In the genomic region with DNA sequence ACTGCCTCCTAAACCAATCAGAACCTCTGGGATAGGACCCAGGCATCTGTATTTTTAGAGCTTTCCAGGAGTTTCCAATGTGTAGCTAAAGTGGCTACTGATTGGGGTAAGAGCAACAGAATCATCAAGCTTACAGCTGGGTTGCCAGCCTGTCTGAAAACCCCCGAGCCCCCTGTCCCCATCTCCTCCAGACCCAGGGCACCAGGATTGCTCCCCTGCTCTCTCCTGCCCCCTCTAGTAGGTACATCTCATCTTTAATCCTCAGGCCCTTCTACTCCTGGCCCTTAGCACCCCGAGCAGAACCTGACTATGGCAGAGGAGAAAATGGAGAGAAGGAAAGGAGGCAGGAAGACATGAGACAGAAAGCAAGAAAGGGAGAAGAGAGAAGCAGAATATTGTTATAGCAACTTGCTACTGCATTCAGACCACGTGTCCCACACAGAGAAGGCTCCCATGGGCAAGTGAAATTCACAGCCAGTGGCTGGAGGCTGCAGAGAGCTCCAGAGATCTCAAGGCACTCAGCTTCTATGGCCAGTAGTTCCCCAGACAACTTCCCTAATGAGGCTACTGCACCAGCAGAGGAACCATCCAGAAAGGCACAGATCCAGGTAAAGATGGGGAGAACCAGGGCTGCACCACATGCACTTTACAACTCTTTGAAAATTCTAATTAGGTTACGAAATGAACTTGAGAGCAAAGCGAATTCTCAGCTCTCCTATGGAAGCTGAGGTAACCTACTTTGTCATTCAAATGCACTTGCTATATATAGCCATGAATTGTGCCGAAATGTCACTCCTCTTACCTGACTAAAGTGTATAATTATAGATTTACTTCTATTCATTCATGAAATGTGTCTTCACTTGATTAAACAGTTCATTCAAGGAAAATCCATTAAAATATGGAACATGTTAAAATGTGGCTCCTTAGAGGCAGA, we compare ENCODE assay signal across 28 cellular contexts.
DNase-seq lines count a peak whose midpoint lies in the region; ATAC-seq, FAIRE-seq and TF ChIP-seq lines count a peak whose summit lies in the region.
"Had no signal": no experiment of that assay in that cellular context is flagged by ENCODE, and none has a peak within 500 bp of the region (broad histone marks: within the 10 kb centered on the region; RNA-seq: fewer than 3 reads in every experiment).

No MANE protein-coding gene starts in this region.

- no peak overlapping the region for H3K27ac Mint-ChIP-seq in GM23338
- H3K27ac Mint-ChIP-seq: activated CD4-positive, alpha-beta memory T cell treated with anti-CD3 and anti-CD28 coated beads for 36 hours; activated naive CD4-positive, alpha-beta T cell treated with anti-CD3 and anti-CD28 coated beads, Interleukin-2, amount 50 U/mL, for 24 hours; activated T-helper 17 cell treated with anti-CD3 and anti-CD28 coated beads, Interleukin-2, amount 50 U/mL, for 72 hours; progenitor cell of endocrine pancreas; stimulated activated memory B cell treated with anti-CD40 and anti-IgM and Interleukin-4, amounts not matched to agents 10 μg/mL and 1 μg/mL and 100 μg/mL, for 72 hours had no signal

- no peak overlapping the region for H3K56ac ChIP-seq in IMR-90 (ENCODE audit: extremely low read depth, insufficient read depth, low read length)

- peaks cover 31% of the 10 kb centered on the region for H3K9me3 Mint-ChIP-seq in GM23338
- H3K9me3 Mint-ChIP-seq: activated CD4-positive, alpha-beta memory T cell treated with anti-CD3 and anti-CD28 coated beads for 36 hours; activated naive CD4-positive, alpha-beta T cell treated with anti-CD3 and anti-CD28 coated beads, Interleukin-2, amount 50 U/mL, for 24 hours; activated T-helper 17 cell treated with anti-CD3 and anti-CD28 coated beads, Interleukin-2, amount 50 U/mL, for 72 hours; stimulated activated memory B cell treated with anti-CD40 and anti-IgM and Interleukin-4, amounts not matched to agents 10 μg/mL and 1 μg/mL and 100 μg/mL, for 72 hours had no signal

- no peak overlapping the region for H3K27ac ChIP-seq in GM23338 (ENCODE audit: low read depth)
- H3K27ac ChIP-seq in IMR-90 (ENCODE audit: insufficient read depth, low read length), result peak overlapping the region; percentile 85
- no peak overlapping the region for H3K27ac ChIP-seq in K562 (ENCODE audit: extremely low read depth, low read depth, low read length)
- H3K27ac ChIP-seq in lung (ENCODE audit: low read depth in 1 of 2, low read length in 1 of 2), result peak overlapping the region in 1 of 2 donors; percentile 17
- H3K27ac ChIP-seq: BLaER1 treated with 17β-estradiol and CSF1 and Interleukin-3, amounts not matched to agents 10 nM and 100 nM; breast epithelium; neutrophil; SJSA1; suprapubic skin had no signal

- peak overlapping the region; percentile 91 for H3K4ac ChIP-seq in IMR-90 (ENCODE audit: low read depth, low read length)

- H3K9ac ChIP-seq in IMR-90 (ENCODE audit: low read depth, low read length) (0 out of 2 replicates have a peak overlapping the region, but pooled peaks have one; percentile 12), K562 (ENCODE audit: insufficient read depth in 1 of 2, low read depth in 2 of 2, low read length in 2 of 2) (no peak overlapping the region)
- H3K9ac ChIP-seq: BLaER1 treated with 17β-estradiol and CSF1 and Interleukin-3, amounts not matched to agents 10 nM and 100 nM had no signal

- no peak for FAIRE-seq in K562 (lab: Jason Lieb, UNC)
- FAIRE-seq: colon, urothelium cell line had no signal

- peak overlapping the region; percentile 47 for H3K4me2 ChIP-seq in GM23338
- no peak overlapping the region for H3K4me2 ChIP-seq in IMR-90 (ENCODE audit: low read depth, low read length)
- no peak overlapping the region for H3K4me2 ChIP-seq in K562 (ENCODE audit: insufficient read depth, low read length)
- H3K4me2 ChIP-seq: BLaER1 treated with 17β-estradiol and CSF1 and Interleukin-3, amounts not matched to agents 10 nM and 100 nM had no signal

- H3K4me1 Mint-ChIP-seq in GM23338, result peaks cover 36% of the 10 kb centered on the region
- H3K4me1 Mint-ChIP-seq: activated naive CD4-positive, alpha-beta T cell treated with anti-CD3 and anti-CD28 coated beads, Interleukin-2, amount 50 U/mL, for 24 hours; activated T-helper 17 cell treated with anti-CD3 and anti-CD28 coated beads, Interleukin-2, amount 50 U/mL, for 72 hours; stimulated activated memory B cell treated with anti-CD40 and anti-IgM and Interleukin-4, amounts not matched to agents 10 μg/mL and 1 μg/mL and 100 μg/mL, for 72 hours had no signal

- DNase-seq in GM23338 (ENCODE audit: low spot score), result peak; percentile 25
- no peak for DNase-seq in IMR-90
- DNase-seq in K562 (ENCODE audit: extremely low read depth in 1 of 4, low spot score in 3 of 4), result no peak
- peak; percentile 10 for DNase-seq in lung (ENCODE audit: low spot score)
- no peak for DNase-seq in NCI-H2029 treated with DMSO at 0.1 percent for 48 hours (lab: John Stamatoyannopoulos, UW)
- DNase-seq in GM10248 (ENCODE audit: extremely low spot score), result no peak
- DNase-seq: activated CD4-positive, alpha-beta memory T cell treated with anti-CD3 and anti-CD28 coated beads for 36 hours; activated CD4-positive, CD25-positive, alpha-beta regulatory T cell; DMS79; effector CD8-positive, alpha-beta T cell; mesenchymal stem cell; NCI-H1092 treated with DMSO at 0.1 percent for 48 hours; NCI-H510A treated with DMSO at 0.1 percent for 48 hours; stimulated activated CD4-positive, alpha-beta T cell treated with anti-CD3 and anti-CD28 coated beads, Interleukin-4, amount 100 ng/mL, for 4 hours; T-helper 1 cell had no signal

- peak overlapping the region; percentile 88; the same call in 1 of the 2 replicates for H2BK20ac ChIP-seq in IMR-90 (ENCODE audit: low read depth, low read length)

- peak overlapping the region; percentile 38; the same call in 1 of the 2 replicates for H2AFZ ChIP-seq in GM23338
- H2AFZ ChIP-seq in IMR-90 (replicated peaks; ENCODE audit: low read length, poor library complexity), result peak overlapping the region; percentile 3
- peak overlapping the region; percentile 48; the same call in 1 of the 2 replicates for H2AFZ ChIP-seq in K562 (ENCODE audit: low read depth, low read length)

- H3K79me2 ChIP-seq in GM23338 (replicated peaks; ENCODE audit: insufficient read depth), result no peaks in the 10 kb centered on the region
- no peaks in the 10 kb centered on the region for H3K79me2 ChIP-seq in K562 (ENCODE audit: control insufficient read depth, insufficient read depth, low read length)

- H3K36me3 ChIP-seq in GM23338 (ENCODE audit: insufficient read depth), result no peaks in the 10 kb centered on the region; the same call in 1 of the 2 replicates
- no peaks in the 10 kb centered on the region for H3K36me3 ChIP-seq in IMR-90 (ENCODE audit: control insufficient read depth, insufficient read depth, low read length)
- H3K36me3 ChIP-seq in K562 (ENCODE audit: control insufficient read depth, insufficient read depth, low read length), result no peaks in the 10 kb centered on the region
- no peaks in the 10 kb centered on the region for H3K36me3 ChIP-seq in lung (ENCODE audit: control insufficient read depth in 2 of 2, insufficient read depth in 2 of 2, low read length in 2 of 2)
- H3K36me3 ChIP-seq: BLaER1 treated with 17β-estradiol and CSF1 and Interleukin-3, amounts not matched to agents 10 nM and 100 nM; breast epithelium; neutrophil; SJSA1; suprapubic skin had no signal

- no peaks in the 10 kb centered on the region for H3K9me3 ChIP-seq in IMR-90 (ENCODE audit: control insufficient read depth, insufficient read depth, low read length)
- no peaks in the 10 kb centered on the region for H3K9me3 ChIP-seq in K562 (replicated peaks; ENCODE audit: control insufficient read depth, insufficient read depth, low read depth, low read length)
- no peaks in the 10 kb centered on the region for H3K9me3 ChIP-seq in lung (ENCODE audit: control insufficient read depth in 2 of 2, insufficient read depth in 1 of 2, low read length in 1 of 2)
- H3K9me3 ChIP-seq: breast epithelium, neutrophil, SJSA1, suprapubic skin had no signal

- 0 out of 4 replicates have a peak, but pooled peaks have one; percentile 6 to 10 for TF ChIP-seq CTCF in GM23338 (conservative IDR thresholded peaks at IDR 0.05; ENCODE audit: low read depth in 2 of 2)
- TF ChIP-seq CTCF in IMR-90 (conservative IDR thresholded peaks at IDR 0.05; ENCODE audit: low read depth, low read length), result no peak
- TF ChIP-seq CTCF in K562 (IDR thresholded peaks at IDR 0.05 in 2 of 3, conservative IDR thresholded peaks at IDR 0.05 in 1 of 3; ENCODE audit: insufficient read depth in 2 of 3, low read depth in 1 of 3, low read length in 3 of 3), result no peak
- TF ChIP-seq CTCF in lung (IDR thresholded peaks at IDR 0.05; ENCODE audit: control extremely low read depth, extremely low read depth), result no peak
- no peak for TF ChIP-seq CTCF in GM10248 (IDR thresholded peaks at IDR 0.05; ENCODE audit: control extremely low read depth, extremely low read depth, low read depth, missing control alignments)

- CTCF ChIA-PET in IMR-90 (lab: Yijun Ruan, JAX) (no interaction called here), K562 (lab: Yijun Ruan, JAX; ENCODE audit: low intra/inter-chr PET ratio) (interaction anchor here (0.6 kb wide), 1 partner anchor 38 kb away, joined by 3 read pairs; no protein-coding TSS in a partner anchor), GM10248 (lab: Yijun Ruan, JAX) (interaction anchor here (0.9 to 1.0 kb wide), 2 partner anchors 19 to 20 kb away, joined by 3 read pairs; no protein-coding TSS in a partner anchor)

- peak overlapping the region; percentile 65; the same call in 1 of the 2 replicates for H3K23ac ChIP-seq in IMR-90 (ENCODE audit: low read depth, low read length)

- peaks cover 32% of the 10 kb centered on the region for H3K9me1 ChIP-seq in IMR-90 (ENCODE audit: insufficient read depth, low read length)
- H3K9me1 ChIP-seq in K562 (ENCODE audit: control insufficient read depth, insufficient read depth, low read length), result no peaks in the 10 kb centered on the region

- H4K91ac ChIP-seq in IMR-90 (ENCODE audit: insufficient read depth, low read depth, low read length), result peak overlapping the region; percentile 89

- H2BK120ac ChIP-seq in IMR-90 (ENCODE audit: low read depth, low read length), result peak overlapping the region; percentile 90

- in situ Hi-C loops in IMR-90 (cut with MboI; ENCODE audit: low sequenced_read_pairs) (no loop called here), K562 (cut with MboI) (no loop called here)

- H2AK9ac ChIP-seq in IMR-90 (replicated peaks; ENCODE audit: low read depth, low read length, poor library complexity), result peak overlapping the region; percentile 63

- ATAC-seq in GM23338, result peak; percentile 54
- no peak for ATAC-seq in IMR-90 (ENCODE audit: low read depth)
- peak; percentile 50 for ATAC-seq in K562
- ATAC-seq in lung (ENCODE audit: insufficient read depth, low FRiP score), result no peak
- ATAC-seq in activated CD4-positive, CD25-positive, alpha-beta regulatory T cell treated with anti-CD3 and anti-CD28 coated beads, Interleukin-2, amount 50 U/mL, for 24 hours, result no peak
- no peak for ATAC-seq in GM21737 (IDR thresholded peaks at IDR 0.05; ENCODE audit: unreplicated experiment)
- ATAC-seq: activated T-helper 17 cell treated with anti-CD3 and anti-CD28 coated beads, Interleukin-2, amount 50 U/mL, for 72 hours; stimulated activated memory B cell treated with anti-CD40 and anti-IgM and Interleukin-4, amounts not matched to agents 10 μg/mL and 1 μg/mL and 100 μg/mL, for 72 hours had no signal

- POLR2A ChIA-PET in IMR-90 (lab: Charles Lee; ENCODE audit: unreplicated experiment) (interaction anchor here (0.6 kb wide), 1 partner anchor 16 kb away, joined by 3 read pairs; no protein-coding TSS in a partner anchor), K562 (lab: Yijun Ruan, JAX) (interaction anchor here (0.6 to 1.4 kb wide), 3 partner anchors 12 to 224 kb away, joined by 3 to 4 read pairs (median 3); no protein-coding TSS in a partner anchor), GM10248 (lab: Yijun Ruan, JAX) (no interaction called here)

- H3F3A ChIP-seq in GM23338 (replicated peaks; ENCODE audit: low read depth), result no peaks in the 10 kb centered on the region

- TF ChIP-seq EP300 in K562 (IDR thresholded peaks at IDR 0.05; ENCODE audit: low read length), result no peak

- H3K27me3 ChIP-seq in GM23338 (ENCODE audit: insufficient read depth) (no peaks in the 10 kb centered on the region), IMR-90 (ENCODE audit: control insufficient read depth, insufficient read depth, low read length) (no peaks in the 10 kb centered on the region), K562 (ENCODE audit: control insufficient read depth in 2 of 2, insufficient read depth in 2 of 2, low read length in 2 of 2) (no peaks in the 10 kb centered on the region; a peak in 1 of 5 replicates), lung (ENCODE audit: control insufficient read depth, insufficient read depth) (no peaks in the 10 kb centered on the region)
- H3K27me3 ChIP-seq: BLaER1 treated with 17β-estradiol and CSF1 and Interleukin-3, amounts not matched to agents 10 nM and 100 nM; breast epithelium; SJSA1; suprapubic skin had no signal

- H2AK5ac ChIP-seq in IMR-90 (ENCODE audit: low read depth, low read length), result peak overlapping the region; percentile 90

- dilution Hi-C loops in IMR-90 (cut with HindIII; ENCODE audit: low sequenced_read_pairs, unreplicated experiment), result no loop called here

- peaks cover 6% of the 10 kb centered on the region for H3K27me3 Mint-ChIP-seq in GM23338 (ENCODE audit: insufficient read depth, low read depth, poor library complexity)

- TF ChIP-seq POLR2A in IMR-90 (IDR thresholded peaks at IDR 0.05; ENCODE audit: low read depth, low read length), result no peak
- TF ChIP-seq POLR2A in K562 (conservative IDR thresholded peaks at IDR 0.05), result no peak

- H2BK15ac ChIP-seq in IMR-90 (ENCODE audit: low read depth, low read length), result peak overlapping the region; percentile 59; the same call in 2 of the 3 replicates

- H3K9me2 ChIP-seq in GM23338 (ENCODE audit: insufficient read depth), result 0 out of 2 replicates have a peak, but pooled peaks cover 3% of the 10 kb centered on the region

- H3K4me3 ChIP-seq in GM23338 (no peak overlapping the region), IMR-90 (ENCODE audit: insufficient read depth, low read depth, low read length) (no peak overlapping the region), K562 (no peak overlapping the region), lung (no peak overlapping the region)
- H3K4me3 ChIP-seq: BLaER1 treated with 17β-estradiol and CSF1 and Interleukin-3, amounts not matched to agents 10 nM and 100 nM; breast epithelium; SJSA1; suprapubic skin had no signal

- peak overlapping the region; percentile 7; the same call in 1 of the 3 replicates for H3K4me3 Mint-ChIP-seq in GM23338
- H3K4me3 Mint-ChIP-seq: activated CD4-positive, alpha-beta memory T cell treated with anti-CD3 and anti-CD28 coated beads for 36 hours; activated naive CD4-positive, alpha-beta T cell treated with anti-CD3 and anti-CD28 coated beads, Interleukin-2, amount 50 U/mL, for 24 hours; activated T-helper 17 cell treated with anti-CD3 and anti-CD28 coated beads, Interleukin-2, amount 50 U/mL, for 72 hours; stimulated activated memory B cell treated with anti-CD40 and anti-IgM and Interleukin-4, amounts not matched to agents 10 μg/mL and 1 μg/mL and 100 μg/mL, for 72 hours had no signal

- peak overlapping the region; percentile 85 for H3K14ac ChIP-seq in IMR-90 (replicated peaks; ENCODE audit: low read depth, low read length)

- H4K5ac ChIP-seq in IMR-90 (ENCODE audit: low read depth, low read length), result peak overlapping the region; percentile 86; the same call in 1 of the 2 replicates

- peaks cover 18% of the 10 kb centered on the region for H3K36me3 Mint-ChIP-seq in GM23338 (ENCODE audit: low read depth)
- H3K36me3 Mint-ChIP-seq: activated CD4-positive, alpha-beta memory T cell treated with anti-CD3 and anti-CD28 coated beads for 36 hours; activated naive CD4-positive, alpha-beta T cell treated with anti-CD3 and anti-CD28 coated beads, Interleukin-2, amount 50 U/mL, for 24 hours; stimulated activated memory B cell treated with anti-CD40 and anti-IgM and Interleukin-4, amounts not matched to agents 10 μg/mL and 1 μg/mL and 100 μg/mL, for 72 hours had no signal

- WGBS in IMR-90 (ENCODE audit: extremely low coverage in 2 of 2, insufficient read length in 1 of 2), 2 experiments, result no CpG with 5 or more reads among the region's 6 CpGs
- 34% methylated on average over 6 of the region's 6 CpGs for WGBS in K562 (ENCODE audit: insufficient coverage, low coverage, missing lambda C conversion rate)
- 69 to 80% methylated on average over 6 of the region's 6 CpGs for WGBS in lung, 2 donors

- no TSS peak for BruUV-seq in IMR-90 (replicated peaks; lab: Mats Ljungman, UMichigan)
- BruUV-seq in K562 (replicated peaks; lab: Mats Ljungman, UMichigan), result no TSS peak

- H3K4me1 ChIP-seq in GM23338 (ENCODE audit: insufficient read depth) (peaks cover 28% of the 10 kb centered on the region), IMR-90 (ENCODE audit: control insufficient read depth, insufficient read depth, low read length) (peaks cover 23% of the 10 kb centered on the region), K562 (replicated peaks in 1 of 2; ENCODE audit: control insufficient read depth in 2 of 2, insufficient read depth in 2 of 2, low read length in 2 of 2) (peaks cover 0 to 3% of the 10 kb centered on the region in 2 experiments; a peak in 2 of 5 replicates), lung (ENCODE audit: control insufficient read depth in 2 of 2, insufficient read depth in 2 of 2, low read length in 2 of 2) (peaks cover 0 to 4% of the 10 kb centered on the region in 2 donors)
- H3K4me1 ChIP-seq: BLaER1 treated with 17β-estradiol and CSF1 and Interleukin-3, amounts not matched to agents 10 nM and 100 nM; breast epithelium; SJSA1 had no signal

- peak overlapping the region; percentile 65 for H3K18ac ChIP-seq in IMR-90 (ENCODE audit: low read depth, low read length)

- peak overlapping the region; percentile 93 for H2BK5ac ChIP-seq in IMR-90 (ENCODE audit: low read depth, low read length, poor library complexity, severe bottlenecking)

- intact Hi-C loops in IMR-90 (cut with micrococcal nuclease), result no loop called here
- intact Hi-C loops in K562 (cut with micrococcal nuclease), result no loop called here

- H3K79me1 ChIP-seq in IMR-90 (ENCODE audit: low read depth in 1 of 2, low read length in 2 of 2), result peaks cover 16 to 59% of the 10 kb centered on the region in 2 experiments; a peak in 3 of 4 replicates

- H4K8ac ChIP-seq in IMR-90 (ENCODE audit: low read depth in 2 of 2, low read length in 2 of 2), result peak overlapping the region; percentile 44 to 95; a peak in 3 of 4 replicates

- TF ChIP-seq RAD21 in IMR-90 (IDR thresholded peaks at IDR 0.05; ENCODE audit: low read length) (no peak), K562 (CRISPR knock-in tag; conservative IDR thresholded peaks at IDR 0.05 in 1 of 2, IDR thresholded peaks at IDR 0.05 in 1 of 2) (no peak)

- H4K20me1 ChIP-seq in GM23338 (replicated peaks; ENCODE audit: insufficient read depth), result no peaks in the 10 kb centered on the region
- no peaks in the 10 kb centered on the region for H4K20me1 ChIP-seq in IMR-90 (ENCODE audit: insufficient read depth, low read length)
- no peaks in the 10 kb centered on the region for H4K20me1 ChIP-seq in K562 (replicated peaks; ENCODE audit: control insufficient read depth, insufficient read depth, low read length)
- H4K20me1 ChIP-seq: BLaER1 treated with 17β-estradiol and CSF1 and Interleukin-3, amounts not matched to agents 10 nM and 100 nM had no signal

Comparison
In these comparisons a context has a peak if more than half of its experiments do, and no peak if none do; other contexts are left out.
1. ATAC-seq: peak in GM23338 (single experiment) and K562 (single experiment); none in IMR-90 (single experiment), lung (single experiment), activated CD4-positive, CD25-positive, alpha-beta regulatory T cell treated with anti-CD3 and anti-CD28 coated beads, Interleukin-2, amount 50 U/mL, for 24 hours (0 of 2) and GM21737 (single experiment).
2. DNase-seq: peak in GM23338 (single experiment) and lung (single experiment); none in IMR-90 (single experiment), K562 (0 of 4), NCI-H2029 treated with DMSO at 0.1 percent for 48 hours (single experiment) and GM10248 (single experiment).
3. CTCF ChIP-seq: peak in GM23338 (2 of 2); none in IMR-90 (single experiment), K562 (0 of 3), lung (single experiment) and GM10248 (single experiment).
4. Peak in every context shown above with its lines, with median percentiles within 50 percentile points of each other: H2AFZ ChIP-seq.